In the genomic region with DNA sequence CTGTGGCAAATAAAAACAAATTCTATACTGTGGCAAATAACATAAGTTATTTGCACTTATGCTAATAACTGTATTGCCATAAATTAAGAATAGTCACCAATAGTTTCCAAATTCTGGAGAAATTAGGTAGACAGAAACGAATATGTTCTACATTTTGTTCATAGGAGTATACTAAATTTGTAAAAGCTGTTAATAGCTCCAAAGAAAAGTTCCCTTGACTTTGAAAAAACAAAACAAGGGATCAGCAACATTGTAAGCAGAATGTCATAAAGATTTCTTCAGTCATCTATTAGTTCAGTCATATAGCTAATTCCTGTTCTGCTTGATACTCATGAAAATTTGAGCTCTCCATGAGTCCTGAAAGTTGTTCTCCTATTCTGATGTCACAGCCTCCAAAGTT, we compare ENCODE assay signal across 22 cellular contexts.
"Had no signal": no experiment of that assay in that cellular context is flagged by ENCODE, and none has a peak within 500 bp of the region (broad histone marks: within the 10 kb centered on the region; RNA-seq: fewer than 3 reads in every experiment).

No MANE protein-coding gene starts in this region.

- ATAC-seq: HepG2, Right ventricle myocardium inferior, SK-N-SH treated with all-trans-retinoic acid at 6 μM for 48 hours had no signal

- H3K4me1 ChIP-seq: SJCRH30 had no signal

- H3K36me3 ChIP-seq: MG63, Peyer's patch, SJCRH30 had no signal

- H2AFZ ChIP-seq: PC-9 had no signal

- H3K27me3 ChIP-seq: MG63, Peyer's patch, SJCRH30 had no signal

- H3K4me3 ChIP-seq: MG63, PC-9, Peyer's patch, SJCRH30 had no signal

- H3K9me3 ChIP-seq: MG63, Peyer's patch, SJCRH30 had no signal

- H3K27ac ChIP-seq: PC-9, Peyer's patch, SJCRH30 had no signal

- DNase-seq: IMR-90, Karpas-422, KG1, MG63, NCI-H1092 treated with DMSO at 0.1 percent for 48 hours, NCI-H1436, NCI-H2029, NCI-H2081 treated with DMSO at 0.1 percent for 48 hours, NCI-H2171, NCI-H226, NCI-H446, NCI-H510A, NCI-H524 treated with DMSO at 0.1 percent for 48 hours, NCI-H69, NCI-H774, PC-9, Peyer's patch, SHP77 treated with DMSO at 0.1 percent for 48 hours, SJCRH30 had no signal

- H3K4me2 ChIP-seq: PC-9 had no signal
